Comparison of ENCODE assay signal across 19 cellular contexts in the genomic region with DNA sequence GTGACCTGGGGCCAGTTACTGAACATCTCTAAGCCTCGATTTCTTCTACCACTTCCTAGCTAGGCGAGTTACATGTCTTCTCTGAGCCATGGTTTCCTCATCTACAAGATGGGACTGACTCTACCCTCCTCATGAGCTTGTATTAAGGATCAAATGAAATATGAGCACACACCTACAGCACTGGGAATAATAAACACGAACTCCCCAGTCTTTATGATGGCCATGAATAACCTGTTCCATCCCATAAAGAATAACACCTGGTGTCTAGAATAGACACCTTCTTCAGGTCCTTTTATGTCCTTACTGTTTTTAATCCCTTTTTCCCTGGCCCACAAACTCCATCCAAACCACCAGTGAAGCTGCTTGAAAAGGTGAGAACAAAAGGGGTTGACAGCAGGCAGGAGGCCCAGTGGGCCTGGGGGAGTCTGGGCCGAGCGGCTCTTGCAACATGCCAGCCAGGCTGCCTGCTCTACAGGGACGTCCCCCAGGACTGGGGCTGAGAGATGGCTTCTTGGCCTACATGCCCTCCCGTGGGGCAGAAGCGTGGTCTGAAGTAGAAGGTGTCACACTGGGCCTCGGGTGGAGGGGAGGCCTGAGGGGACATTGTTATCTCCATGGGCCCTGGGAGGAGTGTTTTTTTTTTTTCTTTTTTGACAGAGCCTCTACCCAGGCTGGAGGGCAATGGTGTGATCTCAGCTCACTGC.
"Had no signal": no experiment of that assay in that cellular context is flagged by ENCODE, and none has a peak within 500 bp of the region (broad histone marks: within the 10 kb centered on the region; RNA-seq: fewer than 3 reads in every experiment).

No MANE protein-coding gene starts in this region.

- H3K36me3 ChIP-seq: cardiac muscle cell, heart right ventricle, right atrium auricular region, spleen, thoracic aorta, WERI-Rb-1 had no signal

- DNase-seq: activated CD4-positive, alpha-beta T cell treated with anti-CD3 and anti-CD28 coated beads, Interleukin-2, amount 50 U/mL, for 1 hour; activated CD4-positive, CD25-positive, alpha-beta regulatory T cell treated with anti-CD3 and anti-CD28 coated beads, Interleukin-2, amount 50 U/mL, for 72 hours; activated CD8-positive, alpha-beta T cell treated with anti-CD3 and anti-CD28 coated beads, Interleukin-2, amount 10 ng/mL, durations not matched to agents 7 days and 5 days; activated gamma-delta T cell treated with Interleukin-2 at 50 U/mL for 16 hours; anterior cingulate cortex; body of pancreas; foreskin fibroblast; heart right ventricle; islet precursor cell; left cardiac atrium; mesenchymal stem cell; naive B cell; spleen; stimulated activated CD4-positive, alpha-beta T cell treated with anti-CD3 and anti-CD28 coated beads, Interleukin-4, amount 100 ng/mL, for 1 hour; stimulated activated naive CD4-positive, alpha-beta T cell had no signal

- ATAC-seq: activated CD8-positive, alpha-beta T cell treated with anti-CD3 and anti-CD28 coated beads, Interleukin-2, amount 10 ng/mL, durations not matched to agents 7 days and 5 days; body of pancreas; heart right ventricle had no signal

- H3K9me3 ChIP-seq: body of pancreas, right atrium auricular region, spleen, thoracic aorta had no signal

- H3K4me3 ChIP-seq: body of pancreas, cardiac muscle cell, heart right ventricle, right atrium auricular region, spleen, thoracic aorta had no signal

- H3K4me1 ChIP-seq: heart right ventricle, right atrium auricular region, spleen had no signal
